In genomic region chr6:101811108-101811507, GRCh38 we compare ENCODE assay signal across 23 cellular contexts.
"Had no signal": no experiment of that assay in that cellular context is flagged by ENCODE, and none has a peak within 500 bp of the region (broad histone marks: within the 10 kb centered on the region; RNA-seq: fewer than 3 reads in every experiment).

No MANE protein-coding gene starts in this region.

- H3K4me1 ChIP-seq: esophagus squamous epithelium, gastrocnemius medialis, heart right ventricle, left ventricle myocardium inferior, lower lobe of right lung had no signal

- H3K36me3 ChIP-seq: esophagus squamous epithelium, gastrocnemius medialis, heart right ventricle, left ventricle myocardium inferior, lower lobe of right lung had no signal

- H3K9me3 ChIP-seq: esophagus squamous epithelium, gastrocnemius medialis, left ventricle myocardium inferior, lower lobe of right lung, mucosa of descending colon had no signal

- H3K27me3 ChIP-seq: esophagus squamous epithelium, gastrocnemius medialis, heart right ventricle had no signal

- DNase-seq: effector CD8-positive, alpha-beta T cell; effector memory CD8-positive, alpha-beta T cell; endodermal cell; erythroblast; esophagus squamous epithelium; foreskin fibroblast; foreskin melanocyte; gastrocnemius medialis; glutamatergic neuron; head of caudate nucleus; heart right ventricle; hippocampal formation; kidney glomerular epithelial cell; left colon; left ventricle myocardium inferior; lower lobe of right lung; mesenchymal stem cell; mucosa of descending colon; naive B cell had no signal

- H3K27ac ChIP-seq: coronary artery, epithelial cell of prostate, esophagus squamous epithelium, gastrocnemius medialis, heart right ventricle, left ventricle myocardium inferior, lower lobe of right lung had no signal

- ATAC-seq: effector memory CD8-positive, alpha-beta T cell; esophagus mucosa; gastrocnemius medialis; heart right ventricle; left colon; left lobe of liver; lower lobe of right lung; mucosa of descending colon had no signal

- H3K4me3 ChIP-seq: coronary artery, esophagus squamous epithelium, gastrocnemius medialis, heart right ventricle, left ventricle myocardium inferior, lower lobe of right lung, mucosa of descending colon had no signal
